In the genomic region with DNA sequence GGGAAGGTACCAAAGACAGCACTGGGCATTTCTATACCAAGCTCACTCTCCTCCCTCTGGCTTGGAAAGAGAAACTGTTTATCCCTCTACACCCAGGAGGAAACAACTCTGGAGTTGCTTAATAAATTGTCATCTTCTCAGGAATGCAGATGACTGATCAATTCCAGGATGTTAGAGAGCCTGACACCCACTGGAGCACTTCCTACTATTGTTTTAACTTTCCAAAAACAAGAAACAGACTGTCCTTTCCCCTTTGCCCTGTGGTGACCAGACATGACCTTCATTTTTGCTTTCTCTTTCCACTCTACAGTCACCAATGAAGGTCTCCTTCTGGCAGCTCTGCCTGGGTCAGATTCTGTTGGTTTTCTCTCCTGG, we compare ENCODE assay signal across 1 cellular context.
TF ChIP-seq lines count a peak whose summit lies in the region.

No MANE protein-coding gene starts in this region.

TF ChIP-seq in GM12878, 131 proteins besides CTCF, POLR2A, EP300 and RAD21:
- TF ChIP-seq NKRF (conservative IDR thresholded peaks at IDR 0.05) (no peak), JUND (IDR thresholded peaks at IDR 0.05; ENCODE audit: low read depth, low read length) (no peak), MEF2A (IDR thresholded peaks at IDR 0.05; ENCODE audit: insufficient read depth, low read depth, low read length) (no peak), KDM1A (IDR thresholded peaks at IDR 0.05; ENCODE audit: borderline replicate concordance) (no peak), RB1 (IDR thresholded peaks at IDR 0.05; ENCODE audit: borderline replicate concordance) (no peak), FOXK2 (IDR thresholded peaks at IDR 0.05) (no peak), CEBPZ (IDR thresholded peaks at IDR 0.05; ENCODE audit: low read depth, low read length) (no peak), ZNF24 (IDR thresholded peaks at IDR 0.05) (no peak), IRF4 (IDR thresholded peaks at IDR 0.05; ENCODE audit: low read depth, low read length) (no peak), LARP7 (IDR thresholded peaks at IDR 0.05) (no peak)
- TF ChIP-seq, protein P1, sequence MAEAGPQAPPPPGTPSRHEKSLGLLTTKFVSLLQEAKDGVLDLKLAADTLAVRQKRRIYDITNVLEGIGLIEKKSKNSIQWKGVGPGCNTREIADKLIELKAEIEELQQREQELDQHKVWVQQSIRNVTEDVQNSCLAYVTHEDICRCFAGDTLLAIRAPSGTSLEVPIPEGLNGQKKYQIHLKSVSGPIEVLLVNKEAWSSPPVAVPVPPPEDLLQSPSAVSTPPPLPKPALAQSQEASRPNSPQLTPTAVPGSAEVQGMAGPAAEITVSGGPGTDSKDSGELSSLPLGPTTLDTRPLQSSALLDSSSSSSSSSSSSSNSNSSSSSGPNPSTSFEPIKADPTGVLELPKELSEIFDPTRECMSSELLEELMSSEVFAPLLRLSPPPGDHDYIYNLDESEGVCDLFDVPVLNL (IDR thresholded peaks at IDR 0.05; ENCODE audit: low read depth, low read length) = no peak
